2 cellular contexts compared by ENCODE assay signal in genomic region chr17:38881600-38882191, GRCh38.
TF ChIP-seq lines count a peak whose summit lies in the region.

No MANE protein-coding gene starts in this region.

TF ChIP-seq in HCT116, 20 proteins besides CTCF, POLR2A, EP300 and RAD21:
- TF ChIP-seq SIN3A (IDR thresholded peaks at IDR 0.05; ENCODE audit: low read depth): no peak
- TF ChIP-seq JUND (IDR thresholded peaks at IDR 0.05): no peak
- no peak for TF ChIP-seq YY1 (IDR thresholded peaks at IDR 0.05; ENCODE audit: extremely low read depth, insufficient replicate concordance, low read depth, low read length)
- no peak for TF ChIP-seq ZNF274 (IDR thresholded peaks at IDR 0.05; ENCODE audit: low read depth, low read length)
- no peak for TF ChIP-seq FOSL1 (IDR thresholded peaks at IDR 0.05; ENCODE audit: low read depth)
- no peak for TF ChIP-seq EZH2 (IDR thresholded peaks at IDR 0.05)
- TF ChIP-seq ZFX (IDR thresholded peaks at IDR 0.05): no peak
- TF ChIP-seq EZH2phosphoT487 (IDR thresholded peaks at IDR 0.05; ENCODE audit: borderline replicate concordance): no peak
- no peak for TF ChIP-seq CBX3 (IDR thresholded peaks at IDR 0.05; ENCODE audit: low read depth)
- TF ChIP-seq TCF7L2 (IDR thresholded peaks at IDR 0.05; ENCODE audit: borderline replicate concordance, extremely low read depth, insufficient read depth, insufficient read length): no peak
- TF ChIP-seq ATF3 (IDR thresholded peaks at IDR 0.05): no peak
- TF ChIP-seq POLR2AphosphoS5 (IDR thresholded peaks at IDR 0.05; ENCODE audit: low read depth, low read length): no peak
- no peak for TF ChIP-seq REST (IDR thresholded peaks at IDR 0.05; ENCODE audit: low read depth)
- no peak for TF ChIP-seq EGR1 (IDR thresholded peaks at IDR 0.05; ENCODE audit: low read depth)
- no peak for TF ChIP-seq MAX (IDR thresholded peaks at IDR 0.05)
- TF ChIP-seq SRF (IDR thresholded peaks at IDR 0.05; ENCODE audit: low read depth): no peak

TF ChIP-seq in H1, 55 proteins besides CTCF, POLR2A, EP300 and RAD21:
- TF ChIP-seq GTF2F1 (IDR thresholded peaks at IDR 0.05; ENCODE audit: borderline replicate concordance, low read depth, low read length) (no peak), SIX5 (IDR thresholded peaks at IDR 0.05; ENCODE audit: low read depth, low read length) (no peak), YY1 (IDR thresholded peaks at IDR 0.05; ENCODE audit: low read depth, low read length) (no peak), TCF12 (IDR thresholded peaks at IDR 0.05; ENCODE audit: low read depth, low read length) (no peak), EZH2 (IDR thresholded peaks at IDR 0.05; ENCODE audit: low read depth, low read length, severe bottlenecking) (no peak), HDAC6 (IDR thresholded peaks at IDR 0.05; ENCODE audit: low read depth, low read length) (no peak)
TF ChIP-seq in H1: peak in this region for 0.
